Comparison of ENCODE assay signal across 8 cellular contexts in the genomic region with DNA sequence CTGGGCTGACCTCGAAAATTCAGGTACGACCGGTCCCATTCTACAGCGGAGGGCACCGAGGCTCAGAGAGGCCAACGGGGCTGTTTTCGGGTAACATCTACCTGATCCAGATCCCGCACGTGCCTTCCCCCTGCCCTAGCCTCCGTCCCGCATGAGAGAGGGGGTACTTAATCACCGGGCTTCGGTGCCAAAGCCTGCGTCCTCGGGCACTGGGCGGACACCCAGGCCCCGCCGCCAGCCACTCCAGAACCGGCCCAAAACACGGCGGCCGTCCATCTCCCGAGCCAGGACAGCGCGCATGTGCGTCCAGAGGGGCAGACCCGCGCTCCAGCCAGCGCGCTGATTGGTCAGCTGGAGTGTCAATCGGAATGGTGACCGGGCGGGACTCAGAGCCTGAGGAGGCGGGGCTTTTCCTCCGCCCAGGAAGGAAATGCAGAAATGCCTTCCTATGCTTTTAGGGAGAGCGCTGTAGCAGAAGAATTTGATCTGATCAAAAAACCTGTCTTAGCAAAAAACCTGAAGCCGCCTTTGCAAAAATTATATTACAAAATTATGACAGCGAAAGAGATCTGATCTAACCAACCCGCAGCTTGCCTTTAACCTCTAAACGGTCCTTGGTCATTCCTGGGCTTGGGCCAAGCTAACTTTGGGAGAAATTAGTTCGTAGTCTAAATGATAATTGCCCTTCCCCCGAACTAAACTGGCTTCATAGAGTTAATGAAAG.
DNase-seq lines count a peak whose midpoint lies in the region; ATAC-seq and TF ChIP-seq lines count a peak whose summit lies in the region.

A gene with protein sequence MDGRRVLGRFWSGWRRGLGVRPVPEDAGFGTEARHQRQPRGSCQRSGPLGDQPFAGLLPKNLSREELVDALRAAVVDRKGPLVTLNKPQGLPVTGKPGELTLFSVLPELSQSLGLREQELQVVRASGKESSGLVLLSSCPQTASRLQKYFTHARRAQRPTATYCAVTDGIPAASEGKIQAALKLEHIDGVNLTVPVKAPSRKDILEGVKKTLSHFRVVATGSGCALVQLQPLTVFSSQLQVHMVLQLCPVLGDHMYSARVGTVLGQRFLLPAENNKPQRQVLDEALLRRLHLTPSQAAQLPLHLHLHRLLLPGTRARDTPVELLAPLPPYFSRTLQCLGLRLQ (minus strand): TSS at position 294 of the 724 bp plus-strand sequence. CDS start 18 bp downstream, at position 276.

- H3K27ac Mint-ChIP-seq in central memory CD8-positive, alpha-beta T cell (ENCODE audit: low read depth): peak within 1 kb of the TSS; percentile 92

- CTCF ChIA-PET in AG04449 (lab: Yijun Ruan, JAX): interaction anchor here (0.7 to 4.2 kb wide), 8 partner anchors 14 to 129 kb away, joined by 3 to 42 read pairs (median 4); a partner anchor contains a TSS

- ATAC-seq in GM18873 (IDR thresholded peaks at IDR 0.05; ENCODE audit: low FRiP score, unreplicated experiment) (peak; percentile 91), HG03139 (IDR thresholded peaks at IDR 0.05; ENCODE audit: unreplicated experiment) (peak; percentile 98)
- ATAC-seq in central memory CD8-positive, alpha-beta T cell (replicated peaks; ENCODE audit: extremely low read depth, poor library complexity, severe bottlenecking): peak; percentile 98

- peaks cover 22% of the 10 kb centered on the region for H3K4me1 Mint-ChIP-seq in central memory CD8-positive, alpha-beta T cell

- POLR2A ChIA-PET in AG04449 (lab: Yijun Ruan, JAX): interaction anchor here (1.0 to 1.8 kb wide), 6 partner anchors 12 to 103 kb away, joined by 3 to 7 read pairs (median 4); a partner anchor contains a TSS

- H3K4me3 Mint-ChIP-seq in central memory CD8-positive, alpha-beta T cell: peak within 1 kb of the TSS; percentile 99

- DNase-seq in AG04449 (ENCODE audit: low read depth, low spot score): peak; percentile 55
- DNase-seq in NCI-H446 (lab: John Stamatoyannopoulos, UW): peak; percentile 83 to 93
- peak; percentile 92 for DNase-seq in activated CD4-positive, CD25-positive, alpha-beta regulatory T cell treated with anti-CD3 and anti-CD28 coated beads, Interleukin-2, amount 50 U/mL, for 16 hours (ENCODE audit: low read depth, low spot score)
- peak; percentile 92 to 99 for DNase-seq in central memory CD8-positive, alpha-beta T cell (ENCODE audit: low spot score in 2 of 2)
- DNase-seq in iris pigment epithelial cell (ENCODE audit: low read depth): peak; percentile 93
- DNase-seq in stimulated activated CD4-positive, alpha-beta T cell treated with anti-CD3 and anti-CD28 coated beads, Interleukin-12 subunit alpha, Interleukin-12 subunit beta, amount 100 ng/mL, for 4 hours: peak; percentile 98

- peaks cover 12% of the 10 kb centered on the region for H3K36me3 Mint-ChIP-seq in central memory CD8-positive, alpha-beta T cell (ENCODE audit: insufficient read depth)

- peak within 1 kb of the TSS; percentile 94 for H3K4me3 ChIP-seq in AG04449 (ENCODE audit: low read depth, low read length)

- TF ChIP-seq CTCF in AG04449 (IDR thresholded peaks at IDR 0.05; ENCODE audit: insufficient read depth, low read length, missing control alignments): no peak

- H3K9me3 Mint-ChIP-seq in central memory CD8-positive, alpha-beta T cell: no peaks in the 10 kb centered on the region

- H3K27me3 Mint-ChIP-seq in central memory CD8-positive, alpha-beta T cell: no peaks in the 10 kb centered on the region

Comparison
In these comparisons a context has a peak if more than half of its experiments do, and no peak if none do; other contexts are left out.
1. Peak in every context shown above with its lines: DNase-seq, ATAC-seq and H3K4me3 ChIP-seq.